ENCODE assay signal across 1 cellular context in genomic region chr2:172705352-172705751, GRCh38.
TF ChIP-seq lines count a peak whose summit lies in the region.

No MANE protein-coding gene starts in this region.

TF ChIP-seq in IMR-90, 13 proteins besides CTCF, POLR2A, EP300 and RAD21 (continued from another document):
- TF ChIP-seq USF2 (IDR thresholded peaks at IDR 0.05; ENCODE audit: low read depth, low read length): no peak
- TF ChIP-seq MAZ (IDR thresholded peaks at IDR 0.05; ENCODE audit: borderline replicate concordance, low read depth, low read length): no peak
- TF ChIP-seq MAFK (IDR thresholded peaks at IDR 0.05; ENCODE audit: low read depth, low read length): no peak
- no peak for TF ChIP-seq NFE2L2 (IDR thresholded peaks at IDR 0.05; ENCODE audit: low read depth, low read length)
- no peak for TF ChIP-seq CHD1 (IDR thresholded peaks at IDR 0.05; ENCODE audit: low read depth, low read length)
- TF ChIP-seq RCOR1 (IDR thresholded peaks at IDR 0.05; ENCODE audit: insufficient replicate concordance, low read length): no peak
